In genomic region chr2:175169191-175169590, GRCh38 we compare ENCODE assay signal across 7 cellular contexts. TPM values are rescaled to one million over a fixed set of nuclear protein-coding genes. Genes with fewer than 3 reads are reported as not detected.
DNase-seq lines count a peak whose midpoint lies in the region; FAIRE-seq and TF ChIP-seq lines count a peak whose summit lies in the region.

No MANE protein-coding gene starts in this region.

- peaks cover 45% of the 10 kb centered on the region for H3K79me2 ChIP-seq in OCI-LY7 (ENCODE audit: insufficient read depth, low read depth, low read length)

- intact Hi-C loops in OCI-LY7 (cut with micrococcal nuclease; ENCODE audit: unreplicated experiment) (loop anchor here (5.0 kb wide), 1 partner anchor 57 kb away; no protein-coding TSS in a partner anchor), uterus (cut with DNase I; ENCODE audit: low total_unique reads) (no loop called here)

- H4K20me1 ChIP-seq in OCI-LY7 (ENCODE audit: insufficient read depth, low read length): peaks cover 13% of the 10 kb centered on the region; the same call in 1 of the 2 replicates

- POLR2A ChIA-PET in OCI-LY7 (lab: Charles Lee): interaction anchor here (0.6 to 2.1 kb wide), 2 partner anchors 10 to 999 kb away, joined by 4 to 38 read pairs; no protein-coding TSS in a partner anchor

- peak overlapping the region; percentile 81 for H3K4me2 ChIP-seq in OCI-LY7 (ENCODE audit: low read length)

- H3K4me3 ChIP-seq in OCI-LY7 (ENCODE audit: low read depth, low read length, poor library complexity, severe bottlenecking) (peak overlapping the region; percentile 99), epithelial cell of esophagus (ENCODE audit: low read length) (peak overlapping the region; percentile 76), uterus (no peak overlapping the region)

- FAIRE-seq in H54 (lab: Jason Lieb, UNC): peak; percentile 15

- DNase-seq in H54 (ENCODE audit: insufficient read length, low spot score) (no peak), OCI-LY7 (ENCODE audit: low spot score) (no peak), epithelial cell of esophagus (ENCODE audit: low read depth) (no peak), renal cortical epithelial cell (ENCODE audit: low read depth) (peak; percentile 11), uterus (no peak), SW 1271 (lab: John Stamatoyannopoulos, UW) (no peak)
- no peak for DNase-seq in stimulated activated CD8-positive, alpha-beta memory T cell treated with anti-CD3 and anti-CD28 coated beads, Interleukin-4, amount 100 ng/mL, for 48 hours

- H3K9me2 ChIP-seq in OCI-LY7 (ENCODE audit: insufficient read depth, low read length): no peaks in the 10 kb centered on the region

- TF ChIP-seq POLR2A in H54 (IDR thresholded peaks at IDR 0.05; ENCODE audit: low read depth, low read length): no peak
- TF ChIP-seq POLR2A in uterus (IDR thresholded peaks at IDR 0.05): no peak

- peaks cover 34% of the 10 kb centered on the region for H3K36me3 ChIP-seq in OCI-LY7 (ENCODE audit: insufficient read depth, low read length)
- H3K36me3 ChIP-seq in uterus: no peaks in the 10 kb centered on the region

- CTCF ChIA-PET in OCI-LY7 (lab: Charles Lee; ENCODE audit: unreplicated experiment): interaction anchor here (1.6 kb wide), 1 partner anchor 10 kb away, joined by 5 read pairs; no protein-coding TSS in a partner anchor

- peak overlapping the region; percentile 74; the same call in 1 of the 2 replicates for H2AFZ ChIP-seq in OCI-LY7 (ENCODE audit: low read length)

- H3K9me3 ChIP-seq in OCI-LY7 (ENCODE audit: low read length): no peaks in the 10 kb centered on the region
- no peaks in the 10 kb centered on the region for H3K9me3 ChIP-seq in uterus

- no TSS peak for BruUV-seq in OCI-LY7 (replicated peaks; lab: Mats Ljungman, UMichigan)

- H3K27ac ChIP-seq in OCI-LY7 (ENCODE audit: low read depth, low read length, poor library complexity, severe bottlenecking) (peak overlapping the region; percentile 61), uterus (peak overlapping the region in 1 of 2 donors; percentile 95)

- H3K4me1 ChIP-seq in OCI-LY7 (ENCODE audit: insufficient read depth, low read length, poor library complexity, severe bottlenecking) (peaks cover 26% of the 10 kb centered on the region), uterus (no peaks in the 10 kb centered on the region)

- no peaks in the 10 kb centered on the region for H3K27me3 ChIP-seq in uterus

- TF ChIP-seq CTCF in OCI-LY7 (conservative IDR thresholded peaks at IDR 0.05; ENCODE audit: low read length) (no peak), epithelial cell of esophagus (IDR thresholded peaks at IDR 0.05; ENCODE audit: insufficient read depth, low read depth, low read length, missing control alignments) (no peak), uterus (IDR thresholded peaks at IDR 0.05) (no peak)

RNA-seq across cellular contexts. Expression of gene ATF2, which starts 1.2 kb away (rescaled TPM):
- total RNA-seq in OCI-LY7 (2014; rRNA removed; shearing (Covaris generic)): 22.3 and 22.7 TPM in 2 replicates
- total RNA-seq in OCI-LY7 (2022) (40.8 and 43.3 TPM in 2 replicates), renal cortical epithelial cell (48.8 and 77.8 TPM in 2 replicates), uterus (100 to 1,000 TPM in 1 of 4 donors, 10 to 100 TPM in 3; 52.3 to 102 (median 79.2) TPM)

RNA-seq across cellular contexts. Expression of gene ATP5MC3, which starts 12.3 kb away (rescaled TPM):
- 149 and 161 TPM in 2 replicates for total RNA-seq in OCI-LY7 (2014; rRNA removed; shearing (Covaris generic))
- total RNA-seq in OCI-LY7 (2022): 300 and 371 TPM in 2 replicates
- 112 and 142 TPM in 2 replicates for total RNA-seq in renal cortical epithelial cell
- total RNA-seq in uterus: 10 to 100 TPM; 36.5 to 84.5 (median 61.1) TPM

Comparison
In these comparisons a context has a peak if more than half of its experiments do, and no peak if none do; other contexts are left out.
1. H3K4me3 ChIP-seq: peak in OCI-LY7 (single experiment) and epithelial cell of esophagus (single experiment); none in uterus (0 of 2).